ENCODE assay signal across 22 cellular contexts in genomic region chr3:59890637-59891036, GRCh38.
"Had no signal": no experiment of that assay in that cellular context is flagged by ENCODE, and none has a peak within 500 bp of the region (broad histone marks: within the 10 kb centered on the region; RNA-seq: fewer than 3 reads in every experiment).

No MANE protein-coding gene starts in this region.

- H3K27me3 ChIP-seq: dorsolateral prefrontal cortex, esophagus muscularis mucosa, gastroesophageal sphincter, heart left ventricle, hepatocyte, left lung had no signal

- H3K4me3 ChIP-seq: coronary artery, dorsolateral prefrontal cortex, esophagus muscularis mucosa, gastroesophageal sphincter, heart left ventricle, hepatocyte, left lung, lower lobe of right lung, mucosa of descending colon had no signal

- H3K4me2 ChIP-seq: hepatocyte had no signal

- ATAC-seq: foreskin keratinocyte, gastroesophageal sphincter, heart left ventricle, left cardiac atrium, left lung, left ventricle myocardium superior, lower lobe of right lung, mucosa of descending colon had no signal

- H3K36me3 ChIP-seq: esophagus muscularis mucosa, gastroesophageal sphincter, heart left ventricle, left lung, lower lobe of right lung had no signal

- H3K27ac ChIP-seq: coronary artery, dorsolateral prefrontal cortex, esophagus muscularis mucosa, foreskin keratinocyte, gastroesophageal sphincter, heart left ventricle, hepatocyte, left lung, lower lobe of right lung had no signal

- H3K9me3 Mint-ChIP-seq: mesothelial cell of epicardium had no signal

- DNase-seq: dermis blood vessel endothelial cell; dorsolateral prefrontal cortex; effector CD4-positive, alpha-beta T cell; effector memory CD4-positive, alpha-beta T cell; foreskin keratinocyte; heart left ventricle; left cardiac atrium; left lung; left ventricle myocardium superior; lower lobe of right lung; mesenchymal stem cell; mucosa of descending colon had no signal

- FAIRE-seq: colon, endothelial cell of umbilical vein, frontal cortex, islet of Langerhans, keratinocyte had no signal

- H3K4me3 Mint-ChIP-seq: mesothelial cell of epicardium had no signal

- H3K36me3 Mint-ChIP-seq: mesothelial cell of epicardium had no signal

- H3K27ac Mint-ChIP-seq: mesothelial cell of epicardium had no signal

- H3K9me3 ChIP-seq: esophagus muscularis mucosa, gastroesophageal sphincter, heart left ventricle, left lung, lower lobe of right lung, mucosa of descending colon had no signal

- H3K4me1 ChIP-seq: esophagus muscularis mucosa, foreskin keratinocyte, gastroesophageal sphincter, heart left ventricle, left lung, lower lobe of right lung had no signal
